In the genomic region with DNA sequence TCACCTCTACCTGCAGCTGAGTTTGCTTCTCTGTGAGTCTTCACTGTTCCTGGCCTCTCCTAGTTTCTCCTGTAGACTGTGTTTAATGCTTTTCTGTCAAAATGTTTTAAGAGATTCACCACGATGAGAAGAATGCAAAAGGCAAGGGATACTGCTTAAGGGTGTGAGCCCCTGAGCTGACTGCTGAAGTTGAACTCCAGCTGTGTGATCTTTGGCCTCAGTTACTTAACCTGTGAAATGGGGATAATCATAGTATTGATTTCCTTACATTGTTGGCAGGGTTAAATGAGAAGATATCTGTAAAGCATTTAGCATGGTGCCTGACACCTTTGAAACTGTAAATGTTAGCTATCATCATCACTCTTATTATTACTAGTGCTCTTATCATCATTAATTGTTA, we compare ENCODE assay signal across 1 cellular context.
TF ChIP-seq lines count a peak whose summit lies in the region.

No MANE protein-coding gene starts in this region.

TF ChIP-seq in WTC11, 78 proteins besides CTCF, POLR2A, EP300 and RAD21:
- TF ChIP-seq ATF1 (CRISPR knock-in tag; IDR thresholded peaks at IDR 0.05) (no peak), TEAD4 (CRISPR knock-in tag; IDR thresholded peaks at IDR 0.05) (no peak), ZNF219 (CRISPR knock-in tag; IDR thresholded peaks at IDR 0.05; ENCODE audit: borderline replicate concordance) (no peak), ESRRA (CRISPR knock-in tag; IDR thresholded peaks at IDR 0.05; ENCODE audit: borderline replicate concordance) (no peak), TP53 (CRISPR knock-in tag; IDR thresholded peaks at IDR 0.05) (no peak)
- TF ChIP-seq, protein P1, sequence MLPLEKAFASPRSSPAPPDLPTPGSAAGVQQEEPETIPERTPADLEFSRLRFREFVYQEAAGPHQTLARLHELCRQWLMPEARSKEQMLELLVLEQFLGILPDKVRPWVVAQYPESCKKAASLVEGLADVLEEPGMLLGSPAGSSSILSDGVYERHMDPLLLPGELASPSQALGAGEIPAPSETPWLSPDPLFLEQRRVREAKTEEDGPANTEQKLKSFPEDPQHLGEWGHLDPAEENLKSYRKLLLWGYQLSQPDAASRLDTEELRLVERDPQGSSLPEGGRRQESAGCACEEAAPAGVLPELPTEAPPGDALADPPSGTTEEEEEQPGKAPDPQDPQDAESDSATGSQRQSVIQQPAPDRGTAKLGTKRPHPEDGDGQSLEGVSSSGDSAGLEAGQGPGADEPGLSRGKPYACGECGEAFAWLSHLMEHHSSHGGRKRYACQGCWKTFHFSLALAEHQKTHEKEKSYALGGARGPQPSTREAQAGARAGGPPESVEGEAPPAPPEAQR (CRISPR knock-in tag; IDR thresholded peaks at IDR 0.05), result no peak
